29 cellular contexts compared by ENCODE assay signal in the genomic region with DNA sequence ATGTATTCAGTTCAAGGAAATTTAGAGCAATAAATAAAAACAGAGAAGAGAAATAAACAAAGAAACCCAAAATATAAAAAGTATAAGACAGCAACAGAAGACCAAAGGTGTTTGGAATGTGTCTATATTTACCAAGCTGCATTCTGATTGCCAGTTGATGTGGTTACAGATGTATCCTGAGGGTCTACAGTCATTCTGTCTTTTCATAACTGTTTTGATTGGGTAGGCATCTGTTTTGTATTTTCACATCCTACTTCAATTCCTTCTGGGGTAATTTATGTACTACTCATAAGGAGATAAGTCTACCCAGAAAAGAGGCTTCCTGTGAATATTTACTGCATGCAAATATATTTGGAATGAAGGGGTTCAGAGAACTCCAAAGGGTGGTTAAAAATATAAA.
DNase-seq lines count a peak whose midpoint lies in the region; ATAC-seq, FAIRE-seq and TF ChIP-seq lines count a peak whose summit lies in the region.
"Had no signal": no experiment of that assay in that cellular context is flagged by ENCODE, and none has a peak within 500 bp of the region (broad histone marks: within the 10 kb centered on the region; RNA-seq: fewer than 3 reads in every experiment).

No MANE protein-coding gene starts in this region.

- no peaks in the 10 kb centered on the region for H3K9me3 ChIP-seq in DND-41 (ENCODE audit: insufficient read depth, low read length, severe bottlenecking)
- no peaks in the 10 kb centered on the region; the same call in 2 of the 3 replicates for H3K9me3 ChIP-seq in GM12878 (replicated peaks; ENCODE audit: control insufficient read depth, insufficient read depth, low read length)
- H3K9me3 ChIP-seq: MG63 had no signal

- H3K4me1 ChIP-seq in DND-41 (ENCODE audit: insufficient read depth, low read length) (peaks cover 7% of the 10 kb centered on the region; the same call in 1 of the 2 replicates), GM12878 (ENCODE audit: control insufficient read depth, insufficient read depth, low read length) (no peaks in the 10 kb centered on the region)

- SMC1A ChIA-PET in GM12878 (lab: Charles Lee; ENCODE audit: uncharacterized antibody, unreplicated experiment), result no interaction called here

- no peak for DNase-seq in DND-41
- peak; percentile 73 for DNase-seq in NAMALWA (ENCODE audit: low spot score)
- peak; percentile 17 for DNase-seq in RWPE1 (ENCODE audit: low spot score)
- no peak for DNase-seq in GM12878 (ENCODE audit: low read depth, low spot score)
- DNase-seq in NCI-H1048 (lab: John Stamatoyannopoulos, UW), result no peak
- DNase-seq in amygdala (lab: John Stamatoyannopoulos, UW), result no peak
- no peak for DNase-seq in C1 segment of cervical spinal cord (lab: John Stamatoyannopoulos, UW)
- DNase-seq: CD8-positive, alpha-beta T cell; DMS 273 treated with DMSO at 0.1 percent for 48 hours; DMS79; GF-D8; H9; MG63; NCI-H1092 treated with DMSO at 0.1 percent for 48 hours; NCI-H1436; NCI-H187; NCI-H2081 treated with DMSO at 0.1 percent for 48 hours; NCI-H2171 treated with DMSO at 0.1 percent for 48 hours; NCI-H524; NCI-H774; NK-92 treated with Interleukin-12 subunit alpha and Interleukin-12 subunit beta, amount 100 ng/mL, for 24 hours; SIG-M5; T-helper 1 cell had no signal

- RAD21 ChIA-PET in GM12878 (lab: Charles Lee; ENCODE audit: unreplicated experiment), result no interaction called here

- TF ChIP-seq EP300 in GM12878 (IDR thresholded peaks at IDR 0.05; ENCODE audit: borderline replicate concordance in 1 of 2, control insufficient read depth in 1 of 2, low read depth in 2 of 2, low read length in 2 of 2), result peak in 1 of 2 experiments; percentile 36; a peak in 1 of 4 replicates

- H2AFZ ChIP-seq in DND-41 (ENCODE audit: low read depth, low read length), result no peak overlapping the region
- no peak overlapping the region for H2AFZ ChIP-seq in GM12878 (ENCODE audit: control insufficient read depth, low read depth, low read length)
- H2AFZ ChIP-seq: GM23338 had no signal

- CTCF ChIA-PET in RWPE1 (lab: Yijun Ruan, JAX) (no interaction called here), GM12878 (lab: Yijun Ruan, JAX) (interaction anchor here (1.4 kb wide), 1 partner anchor 291 kb away, joined by 4 read pairs; no protein-coding TSS in a partner anchor)

- BruUV-seq in GM12878 (replicated peaks; lab: Mats Ljungman, UMichigan), result no TSS peak

- ATAC-seq in DND-41 (ENCODE audit: insufficient read depth, low read depth) (peak; percentile 87), GM12878 (peak; percentile 65), HG02970 (IDR thresholded peaks at IDR 0.05; ENCODE audit: low FRiP score, unreplicated experiment) (no peak)
- ATAC-seq: CD8-positive, alpha-beta T cell; GM23338; HepG2; K562 had no signal

- H3K9ac ChIP-seq in DND-41 (ENCODE audit: low read depth, low read length) (no peak overlapping the region), GM12878 (ENCODE audit: control insufficient read depth, insufficient read depth, low read length) (no peak overlapping the region)

- H3K4me2 ChIP-seq in DND-41 (ENCODE audit: insufficient read depth, low read length) (no peak overlapping the region), GM12878 (ENCODE audit: control insufficient read depth, insufficient read depth) (no peak overlapping the region)
- H3K4me2 ChIP-seq: GM23338 had no signal

- H3K4me3 ChIP-seq in DND-41 (ENCODE audit: low read depth in 1 of 2, low read length in 2 of 2), result no peak overlapping the region
- H3K4me3 ChIP-seq in GM12878, result no peak overlapping the region
- H3K4me3 ChIP-seq: GM23338, K562, MG63 had no signal

- intact Hi-C loops in GM12878 (cut with micrococcal nuclease; ENCODE audit: unreplicated experiment), result loop anchor here (5.0 kb wide), 1 partner anchor 110 kb away; no protein-coding TSS in a partner anchor

- H3K27ac ChIP-seq in DND-41 (ENCODE audit: low read length) (no peak overlapping the region), RWPE1 (no peak overlapping the region), GM12878 (ENCODE audit: control insufficient read depth, insufficient read depth) (no peak overlapping the region)
- H3K27ac ChIP-seq: C4-2B had no signal

- TF ChIP-seq RAD21 in GM12878 (IDR thresholded peaks at IDR 0.05; ENCODE audit: insufficient read depth, low read depth, low read length), result no peak

- POLR2A ChIA-PET in RWPE1 (lab: Yijun Ruan, JAX; ENCODE audit: low non-redundant PET), result no interaction called here
- POLR2A ChIA-PET in GM12878 (lab: Charles Lee), result no interaction called here

- no peak for TF ChIP-seq CTCF in DND-41 (IDR thresholded peaks at IDR 0.05; ENCODE audit: borderline replicate concordance, extremely low read depth, low read length, poor library complexity, severe bottlenecking)
- no peak for TF ChIP-seq CTCF in RWPE1 (conservative IDR thresholded peaks at IDR 0.05; ENCODE audit: low read depth)
- no peak for TF ChIP-seq CTCF in GM12878 (IDR thresholded peaks at IDR 0.05 in 2 of 3, conservative IDR thresholded peaks at IDR 0.05 in 1 of 3; ENCODE audit: control insufficient read depth in 2 of 3, extremely low read depth in 1 of 3, insufficient read depth in 1 of 3, low read depth in 3 of 3, low read length in 3 of 3)

- FAIRE-seq in GM12878 (lab: Jason Lieb, UNC), result no peak
- FAIRE-seq: GM18507, HepG2, K562 had no signal

- in situ Hi-C loops in GM12878 (cut with MboI), result no loop called here

- TF ChIP-seq POLR2A in GM12878 (IDR thresholded peaks at IDR 0.05; ENCODE audit: low read depth, low read length), result no peak

- H3K27me3 ChIP-seq in DND-41 (ENCODE audit: insufficient read depth, low read length, poor library complexity) (no peaks in the 10 kb centered on the region), GM12878 (replicated peaks in 1 of 2; ENCODE audit: control insufficient read depth in 2 of 2, insufficient read depth in 2 of 2, low read length in 1 of 2) (no peaks in the 10 kb centered on the region)
- H3K27me3 ChIP-seq: MG63 had no signal

- no peaks in the 10 kb centered on the region for H3K79me2 ChIP-seq in DND-41 (ENCODE audit: insufficient read depth, low read length)
- no peaks in the 10 kb centered on the region for H3K79me2 ChIP-seq in GM12878 (ENCODE audit: control insufficient read depth, insufficient read depth, low read length)

- no peaks in the 10 kb centered on the region for H3K36me3 ChIP-seq in DND-41 (ENCODE audit: insufficient read depth, low read length)
- H3K36me3 ChIP-seq in GM12878 (ENCODE audit: control insufficient read depth in 2 of 2, insufficient read depth in 2 of 2, low read length in 1 of 2), result no peaks in the 10 kb centered on the region
- H3K36me3 ChIP-seq: MG63 had no signal

- H4K20me1 ChIP-seq in DND-41 (ENCODE audit: insufficient read depth, low read length), result no peaks in the 10 kb centered on the region
- no peaks in the 10 kb centered on the region for H4K20me1 ChIP-seq in GM12878 (ENCODE audit: control insufficient read depth, insufficient read depth)

TF ChIP-seq in GM12878, 131 proteins besides CTCF, POLR2A, EP300 and RAD21 (continues in another document):
- no peak for TF ChIP-seq BCL11A (IDR thresholded peaks at IDR 0.05; ENCODE audit: low read depth, low read length)
- TF ChIP-seq RFX5 (IDR thresholded peaks at IDR 0.05; ENCODE audit: low read depth, low read length), result no peak
- TF ChIP-seq GATAD2B (conservative IDR thresholded peaks at IDR 0.05; ENCODE audit: low read depth), result no peak
- no peak for TF ChIP-seq ETV6 (conservative IDR thresholded peaks at IDR 0.05 in 1 of 2, IDR thresholded peaks at IDR 0.05 in 1 of 2; ENCODE audit: borderline replicate concordance in 1 of 2, low read depth in 1 of 2)
- TF ChIP-seq, protein P1, sequence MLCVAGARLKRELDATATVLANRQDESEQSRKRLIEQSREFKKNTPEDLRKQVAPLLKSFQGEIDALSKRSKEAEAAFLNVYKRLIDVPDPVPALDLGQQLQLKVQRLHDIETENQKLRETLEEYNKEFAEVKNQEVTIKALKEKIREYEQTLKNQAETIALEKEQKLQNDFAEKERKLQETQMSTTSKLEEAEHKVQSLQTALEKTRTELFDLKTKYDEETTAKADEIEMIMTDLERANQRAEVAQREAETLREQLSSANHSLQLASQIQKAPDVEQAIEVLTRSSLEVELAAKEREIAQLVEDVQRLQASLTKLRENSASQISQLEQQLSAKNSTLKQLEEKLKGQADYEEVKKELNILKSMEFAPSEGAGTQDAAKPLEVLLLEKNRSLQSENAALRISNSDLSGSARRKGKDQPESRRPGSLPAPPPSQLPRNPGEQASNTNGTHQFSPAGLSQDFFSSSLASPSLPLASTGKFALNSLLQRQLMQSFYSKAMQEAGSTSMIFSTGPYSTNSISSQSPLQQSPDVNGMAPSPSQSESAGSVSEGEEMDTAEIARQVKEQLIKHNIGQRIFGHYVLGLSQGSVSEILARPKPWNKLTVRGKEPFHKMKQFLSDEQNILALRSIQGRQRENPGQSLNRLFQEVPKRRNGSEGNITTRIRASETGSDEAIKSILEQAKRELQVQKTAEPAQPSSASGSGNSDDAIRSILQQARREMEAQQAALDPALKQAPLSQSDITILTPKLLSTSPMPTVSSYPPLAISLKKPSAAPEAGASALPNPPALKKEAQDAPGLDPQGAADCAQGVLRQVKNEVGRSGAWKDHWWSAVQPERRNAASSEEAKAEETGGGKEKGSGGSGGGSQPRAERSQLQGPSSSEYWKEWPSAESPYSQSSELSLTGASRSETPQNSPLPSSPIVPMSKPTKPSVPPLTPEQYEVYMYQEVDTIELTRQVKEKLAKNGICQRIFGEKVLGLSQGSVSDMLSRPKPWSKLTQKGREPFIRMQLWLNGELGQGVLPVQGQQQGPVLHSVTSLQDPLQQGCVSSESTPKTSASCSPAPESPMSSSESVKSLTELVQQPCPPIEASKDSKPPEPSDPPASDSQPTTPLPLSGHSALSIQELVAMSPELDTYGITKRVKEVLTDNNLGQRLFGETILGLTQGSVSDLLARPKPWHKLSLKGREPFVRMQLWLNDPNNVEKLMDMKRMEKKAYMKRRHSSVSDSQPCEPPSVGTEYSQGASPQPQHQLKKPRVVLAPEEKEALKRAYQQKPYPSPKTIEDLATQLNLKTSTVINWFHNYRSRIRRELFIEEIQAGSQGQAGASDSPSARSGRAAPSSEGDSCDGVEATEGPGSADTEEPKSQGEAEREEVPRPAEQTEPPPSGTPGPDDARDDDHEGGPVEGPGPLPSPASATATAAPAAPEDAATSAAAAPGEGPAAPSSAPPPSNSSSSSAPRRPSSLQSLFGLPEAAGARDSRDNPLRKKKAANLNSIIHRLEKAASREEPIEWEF (IDR thresholded peaks at IDR 0.05; ENCODE audit: insufficient replicate concordance, low read depth, low read length), result no peak
- TF ChIP-seq BRCA1 (IDR thresholded peaks at IDR 0.05; ENCODE audit: low read depth, low read length), result no peak
- no peak for TF ChIP-seq SUZ12 (IDR thresholded peaks at IDR 0.05; ENCODE audit: unreplicated experiment)
- no peak for TF ChIP-seq KLF5 (IDR thresholded peaks at IDR 0.05; ENCODE audit: partially characterized antibody)
- no peak for TF ChIP-seq CREM (IDR thresholded peaks at IDR 0.05; ENCODE audit: low read depth)
- TF ChIP-seq CHD2 (IDR thresholded peaks at IDR 0.05; ENCODE audit: borderline replicate concordance, low read depth, low read length), result no peak
- no peak for TF ChIP-seq KAT2A (conservative IDR thresholded peaks at IDR 0.05; ENCODE audit: control insufficient read depth, low read depth, low read length)
- no peak for TF ChIP-seq CHD4 (IDR thresholded peaks at IDR 0.05)

Comparison
In these comparisons a context has a peak if more than half of its experiments do, and no peak if none do; other contexts are left out.
1. DNase-seq: peak in NAMALWA (single experiment) and RWPE1 (single experiment); none in DND-41 (single experiment), GM12878 (single experiment), NCI-H1048 (single experiment), amygdala (0 of 56) and C1 segment of cervical spinal cord (0 of 14).